ENCODE assay signal across 20 cellular contexts in genomic region chr10:131686781-131687419, GRCh38.
"Had no signal": no experiment of that assay in that cellular context is flagged by ENCODE, and none has a peak within 500 bp of the region (broad histone marks: within the 10 kb centered on the region; RNA-seq: fewer than 3 reads in every experiment).

No MANE protein-coding gene starts in this region.

- H3K9me3 Mint-ChIP-seq: immature natural killer cell had no signal

- H3K27ac Mint-ChIP-seq: immature natural killer cell; naive thymus-derived CD4-positive, alpha-beta T cell had no signal

- H3K27ac ChIP-seq: coronary artery, dorsolateral prefrontal cortex, epithelial cell of prostate, esophagus muscularis mucosa, gastrocnemius medialis, heart right ventricle, psoas muscle, right lobe of liver had no signal

- FAIRE-seq: keratinocyte had no signal

- H3K4me1 Mint-ChIP-seq: immature natural killer cell; naive thymus-derived CD4-positive, alpha-beta T cell had no signal

- H3K36me3 ChIP-seq: esophagus muscularis mucosa, gastrocnemius medialis, heart right ventricle, right lobe of liver had no signal

- ATAC-seq: gastrocnemius medialis; heart right ventricle; left cardiac atrium; naive thymus-derived CD4-positive, alpha-beta T cell; psoas muscle; right lobe of liver had no signal

- DNase-seq: dorsolateral prefrontal cortex; effector memory CD4-positive, alpha-beta T cell; gastrocnemius medialis; heart right ventricle; hypothalamus; immature natural killer cell; left cardiac atrium; naive thymus-derived CD4-positive, alpha-beta T cell; psoas muscle; retina; stimulated activated CD4-positive, alpha-beta T cell treated with anti-CD3 and anti-CD28 coated beads, Interleukin-15, amount 100 ng/mL, for 24 hours; stimulated activated CD4-positive, alpha-beta T cell treated with anti-CD3 and anti-CD28 coated beads, Interleukin-1b, Interleukin-23, amount 100 ng/mL, for 48 hours; stimulated activated CD4-positive, alpha-beta T cell treated with anti-CD3 and anti-CD28 coated beads, Interleukin-4, amount 100 ng/mL, for 4 hours; stimulated activated naive CD4-positive, alpha-beta T cell treated with Interleukin-2 at 50 U/mL for 16 hours; trophoblast cell had no signal

- H3K4me3 ChIP-seq: coronary artery, dorsolateral prefrontal cortex, esophagus muscularis mucosa, gastrocnemius medialis, heart right ventricle, psoas muscle, right lobe of liver had no signal

- H3K4me3 Mint-ChIP-seq: immature natural killer cell; naive thymus-derived CD4-positive, alpha-beta T cell had no signal

- H3K27me3 ChIP-seq: gastrocnemius medialis, right lobe of liver had no signal

- H3K4me1 ChIP-seq: esophagus muscularis mucosa, gastrocnemius medialis, heart right ventricle, psoas muscle, right lobe of liver had no signal

- H3K9me3 ChIP-seq: esophagus muscularis mucosa, gastrocnemius medialis, heart right ventricle, psoas muscle, right lobe of liver had no signal

- H3K36me3 Mint-ChIP-seq: naive thymus-derived CD4-positive, alpha-beta T cell had no signal
